ENCODE assay signal across 18 cellular contexts in genomic region chr6:123527406-123527805, GRCh38.
"Had no signal": no experiment of that assay in that cellular context is flagged by ENCODE, and none has a peak within 500 bp of the region (broad histone marks: within the 10 kb centered on the region; RNA-seq: fewer than 3 reads in every experiment).

No MANE protein-coding gene starts in this region.

- H3K4me1 ChIP-seq: breast epithelium had no signal

- H3K9me3 Mint-ChIP-seq: activated B cell treated with CpG ODN at 0.5 μM for 24 hours had no signal

- H3K27me3 Mint-ChIP-seq: activated B cell treated with CpG ODN at 0.5 μM for 24 hours; effector memory CD8-positive, alpha-beta T cell; stimulated activated naive B cell treated with anti-CD40 and anti-IgM and Interleukin-4, amounts not matched to agents 10 μg/mL and 1 μg/mL and 100 μg/mL, for 72 hours; T-helper 17 cell had no signal

- DNase-seq: activated B cell treated with CpG ODN at 0.5 μM for 24 hours; activated CD4-positive, alpha-beta T cell treated with anti-CD3 and anti-CD28 coated beads for 48 hours; activated CD8-positive, alpha-beta memory T cell treated with anti-CD3 and anti-CD28 coated beads, Interleukin-2, amount 50 U/mL, for 4 hours; activated CD8-positive, alpha-beta T cell treated with anti-CD3 and anti-CD28 coated beads, Interleukin-2, amount 10 ng/mL, durations not matched to agents 7 days and 5 days; activated effector memory CD4-positive, alpha-beta T cell treated with anti-CD3 and anti-CD28 coated beads, Interleukin-2, amount 50 U/mL, for 16 hours; activated T-cell treated with anti-CD3 and anti-CD28 coated beads, Interleukin-2, amount 50 U/mL, for 48 hours; amniotic stem cell; dermis blood vessel endothelial cell; effector memory CD8-positive, alpha-beta T cell; midbrain; stimulated activated CD4-positive, alpha-beta T cell treated with anti-CD3 and anti-CD28 coated beads, Interleukin-2, amount 100 ng/mL, for 48 hours; stimulated activated naive B cell treated with anti-CD40 and anti-IgM and Interleukin-4, amounts not matched to agents 10 μg/mL and 1 μg/mL and 100 μg/mL, for 72 hours; T-helper 17 cell; tibial artery had no signal

- H3K4me3 Mint-ChIP-seq: activated B cell treated with CpG ODN at 0.5 μM for 24 hours; activated CD8-positive, alpha-beta T cell treated with anti-CD3 and anti-CD28 coated beads, Interleukin-2, amount 10 ng/mL, durations not matched to agents 7 days and 5 days; effector memory CD8-positive, alpha-beta T cell; stimulated activated naive B cell treated with anti-CD40 and anti-IgM and Interleukin-4, amounts not matched to agents 10 μg/mL and 1 μg/mL and 100 μg/mL, for 72 hours; T-helper 17 cell had no signal

- H3K27ac Mint-ChIP-seq: activated B cell treated with CpG ODN at 0.5 μM for 24 hours; activated CD8-positive, alpha-beta T cell treated with anti-CD3 and anti-CD28 coated beads, Interleukin-2, amount 10 ng/mL, durations not matched to agents 7 days and 5 days; activated naive CD4-positive, alpha-beta T cell treated with anti-CD3 and anti-CD28 coated beads, Interleukin-2, amount 50 U/mL, for 72 hours; effector memory CD8-positive, alpha-beta T cell; stimulated activated naive B cell treated with anti-CD40 and anti-IgM and Interleukin-4, amounts not matched to agents 10 μg/mL and 1 μg/mL and 100 μg/mL, for 72 hours; T-helper 17 cell had no signal

- H3K4me3 ChIP-seq: breast epithelium, tibial artery had no signal

- H3K4me1 Mint-ChIP-seq: activated B cell treated with CpG ODN at 0.5 μM for 24 hours; stimulated activated naive B cell treated with anti-CD40 and anti-IgM and Interleukin-4, amounts not matched to agents 10 μg/mL and 1 μg/mL and 100 μg/mL, for 72 hours; T-helper 17 cell had no signal

- H3K9me3 ChIP-seq: breast epithelium, tibial artery had no signal

- H3K27ac ChIP-seq: breast epithelium, epithelial cell of prostate, tibial artery had no signal

- FAIRE-seq: urothelium cell line had no signal

- H3K27me3 ChIP-seq: breast epithelium, tibial artery had no signal

- H3K36me3 Mint-ChIP-seq: activated naive CD4-positive, alpha-beta T cell treated with anti-CD3 and anti-CD28 coated beads, Interleukin-2, amount 50 U/mL, for 72 hours; stimulated activated naive B cell treated with anti-CD40 and anti-IgM and Interleukin-4, amounts not matched to agents 10 μg/mL and 1 μg/mL and 100 μg/mL, for 72 hours had no signal

- H3K36me3 ChIP-seq: breast epithelium, tibial artery had no signal
